29 cellular contexts compared by ENCODE assay signal in genomic region chr20:60465993-60466682, GRCh38.
"Had no signal": no experiment of that assay in that cellular context is flagged by ENCODE, and none has a peak within 500 bp of the region (broad histone marks: within the 10 kb centered on the region; RNA-seq: fewer than 3 reads in every experiment).

No MANE protein-coding gene starts in this region.

- H3K27me3 ChIP-seq: neural progenitor cell, right atrium auricular region, tibial nerve, upper lobe of right lung, uterus had no signal

- DNase-seq: dermis blood vessel endothelial cell; effector memory CD8-positive, alpha-beta T cell; hypothalamus; immature natural killer cell; islet precursor cell; kidney glomerular epithelial cell; left colon; mesenchymal stem cell; midbrain; naive thymus-derived CD4-positive, alpha-beta T cell; stimulated activated CD4-positive, alpha-beta T cell treated with anti-CD3 and anti-CD28 coated beads, Interleukin-12 subunit alpha, Interleukin-12 subunit beta, amount 100 ng/mL, for 4 hours; stimulated activated CD4-positive, alpha-beta T cell treated with anti-CD3 and anti-CD28 coated beads, Interleukin-1b, Interleukin-23, amount 100 ng/mL, for 48 hours; stimulated activated CD4-positive, alpha-beta T cell treated with anti-CD3 and anti-CD28 coated beads, Interleukin-4, amount 100 ng/mL, for 1 hour; stimulated activated naive CD4-positive, alpha-beta T cell treated with Interleukin-2 at 50 U/mL for 16 hours; stomach; upper lobe of right lung; uterus had no signal

- H3K36me3 ChIP-seq: neural progenitor cell, prostate gland, right atrium auricular region, stomach, tibial nerve, upper lobe of right lung, uterus had no signal

- H3K9me3 Mint-ChIP-seq: central memory CD8-positive, alpha-beta T cell; effector memory CD8-positive, alpha-beta T cell; stimulated activated effector memory CD8-positive, alpha-beta T cell treated with anti-CD3 and anti-CD28 coated beads, Interleukin-12 subunit alpha, Interleukin-12 subunit beta, amount 100 ng/mL, for 72 hours had no signal

- ATAC-seq: effector memory CD8-positive, alpha-beta T cell; esophagus mucosa; left colon; naive thymus-derived CD4-positive, alpha-beta T cell; sciatic nerve; stimulated activated effector memory CD8-positive, alpha-beta T cell treated with anti-CD3 and anti-CD28 coated beads, Interleukin-12 subunit alpha, Interleukin-12 subunit beta, amount 100 ng/mL, for 72 hours; upper lobe of right lung had no signal

- H3K36me3 Mint-ChIP-seq: naive thymus-derived CD4-positive, alpha-beta T cell; neural progenitor cell; stimulated activated effector memory CD8-positive, alpha-beta T cell treated with anti-CD3 and anti-CD28 coated beads, Interleukin-12 subunit alpha, Interleukin-12 subunit beta, amount 100 ng/mL, for 72 hours had no signal

- H3K27ac Mint-ChIP-seq: effector memory CD8-positive, alpha-beta T cell; immature natural killer cell; naive thymus-derived CD4-positive, alpha-beta T cell; neural progenitor cell; stimulated activated effector memory CD8-positive, alpha-beta T cell treated with anti-CD3 and anti-CD28 coated beads, Interleukin-12 subunit alpha, Interleukin-12 subunit beta, amount 100 ng/mL, for 72 hours had no signal

- H3K4me1 Mint-ChIP-seq: central memory CD8-positive, alpha-beta T cell; immature natural killer cell; naive thymus-derived CD4-positive, alpha-beta T cell; stimulated activated effector memory CD8-positive, alpha-beta T cell treated with anti-CD3 and anti-CD28 coated beads, Interleukin-12 subunit alpha, Interleukin-12 subunit beta, amount 100 ng/mL, for 72 hours had no signal

- H3K4me1 ChIP-seq: neural progenitor cell, prostate gland, right atrium auricular region, stomach, upper lobe of right lung, uterus had no signal

- H3K27ac ChIP-seq: coronary artery, epithelial cell of prostate, neural progenitor cell, prostate gland, right atrium auricular region, stomach, tibial nerve, upper lobe of right lung, uterus had no signal

- H3K4me3 ChIP-seq: coronary artery, neural progenitor cell, prostate gland, right atrium auricular region, smooth muscle cell, stomach, tibial nerve, upper lobe of right lung, uterus had no signal

- H3K9ac ChIP-seq: neural progenitor cell had no signal

- H3K4me3 Mint-ChIP-seq: central memory CD8-positive, alpha-beta T cell; effector memory CD8-positive, alpha-beta T cell; immature natural killer cell; naive thymus-derived CD4-positive, alpha-beta T cell; nephron; neural progenitor cell; stimulated activated effector memory CD8-positive, alpha-beta T cell treated with anti-CD3 and anti-CD28 coated beads, Interleukin-12 subunit alpha, Interleukin-12 subunit beta, amount 100 ng/mL, for 72 hours had no signal

- H3K4me2 ChIP-seq: neural progenitor cell, smooth muscle cell had no signal

- H3K9me3 ChIP-seq: prostate gland, tibial nerve, upper lobe of right lung, uterus had no signal

- H2AFZ ChIP-seq: neural progenitor cell had no signal
